Comparison of ENCODE assay signal across 24 cellular contexts in genomic region chr13:46600943-46601311, GRCh38. TPM values are rescaled to one million over a fixed set of nuclear protein-coding genes. Genes with fewer than 3 reads are reported as not detected.
A peak's percentile ranks its signal among the peaks of the same experiment; 100 is the strongest.
DNase-seq lines count a peak whose midpoint lies in the region; ATAC-seq, FAIRE-seq and TF ChIP-seq lines count a peak whose summit lies in the region.
"Had no signal": no experiment of that assay in that cellular context is flagged by ENCODE, and none has a peak within 500 bp of the region (broad histone marks: within the 10 kb centered on the region; RNA-seq: fewer than 3 reads in every experiment).

No MANE protein-coding gene starts in this region.

- peaks cover 28% of the 10 kb centered on the region for H3K4me1 ChIP-seq in PC-9 (replicated peaks; ENCODE audit: insufficient read depth)
- H3K4me1 ChIP-seq in keratinocyte (ENCODE audit: control insufficient read depth, extremely low read depth, insufficient read depth, low read length), result peaks cover 42% of the 10 kb centered on the region
- H3K4me1 ChIP-seq in stomach smooth muscle (ENCODE audit: control insufficient read depth, insufficient read depth, low read length), result peaks cover 40% of the 10 kb centered on the region

- H3K9me3 ChIP-seq in PC-9 (ENCODE audit: insufficient read depth, low read depth) (no peaks in the 10 kb centered on the region), keratinocyte (ENCODE audit: control insufficient read depth, low read depth, low read length) (no peaks in the 10 kb centered on the region), stomach smooth muscle (ENCODE audit: control insufficient read depth in 2 of 2, low read length in 2 of 2) (no peaks in the 10 kb centered on the region)
- H3K9me3 ChIP-seq: lower lobe of right lung, testis had no signal

- DNase-seq in activated naive CD4-positive, alpha-beta T cell treated with anti-CD3 and anti-CD28 coated beads, Interleukin-2, amount 10 ng/mL, durations not matched to agents 7 days and 5 days, result no peak
- DNase-seq in activated naive CD4-positive, alpha-beta T cell treated with anti-CD3 and anti-CD28 coated beads, Interleukin-2, amount 50 U/mL, for 16 hours, result no peak
- DNase-seq in PC-9, result no peak
- DNase-seq in keratinocyte (ENCODE audit: low read depth, low spot score), result no peak
- DNase-seq in NCI-H146 treated with DMSO at 0.1 percent for 48 hours (lab: John Stamatoyannopoulos, UW; ENCODE audit: unreplicated experiment), result no peak
- DNase-seq in H4 (ENCODE audit: low spot score), result no peak
- DNase-seq: ACHN; activated CD4-positive, CD25-positive, alpha-beta regulatory T cell; activated CD8-positive, alpha-beta memory T cell treated with anti-CD3 and anti-CD28 coated beads, Interleukin-2, amount 10 ng/mL, durations not matched to agents 7 days and 5 days; activated effector memory CD4-positive, alpha-beta T cell treated with Interleukin-2 at 50 U/mL for 16 hours; amygdala; cerebellar nuclear complex; effector CD8-positive, alpha-beta T cell; KG1; lower lobe of right lung; NCI-H1048; NCI-H524 treated with DMSO at 0.1 percent for 48 hours; SHP77; stimulated activated CD4-positive, alpha-beta T cell treated with anti-CD3 and anti-CD28 coated beads, Interleukin-4, amount 100 ng/mL, for 1 hour; T-helper 17 cell; testis had no signal

- no TSS peak for BruUV-seq in PC-9 (replicated peaks; lab: Mats Ljungman, UMichigan)

- H3K4me1 Mint-ChIP-seq in activated naive CD4-positive, alpha-beta T cell treated with anti-CD3 and anti-CD28 coated beads, Interleukin-2, amount 10 ng/mL, durations not matched to agents 7 days and 5 days, result peaks cover 75% of the 10 kb centered on the region

- ATAC-seq in GM19463 (IDR thresholded peaks at IDR 0.05; ENCODE audit: unreplicated experiment), result no peak
- ATAC-seq: activated CD8-positive, alpha-beta memory T cell treated with anti-CD3 and anti-CD28 coated beads, Interleukin-2, amount 10 ng/mL, durations not matched to agents 7 days and 5 days; T-helper 17 cell had no signal

- H2AFZ ChIP-seq in PC-9 (no peak overlapping the region), keratinocyte (ENCODE audit: control insufficient read depth, low read length) (no peak overlapping the region)

- dilution Hi-C loops in keratinocyte (cut with MboI; ENCODE audit: extremely low pct_ligation_motif_present, low sequenced_read_pairs), result no loop called here

- TF ChIP-seq CTCF in PC-9 (conservative IDR thresholded peaks at IDR 0.05) (no peak), keratinocyte (optimal IDR thresholded peaks at IDR 0.05 in 1 of 3, IDR thresholded peaks at IDR 0.05 in 1 of 3, conservative IDR thresholded peaks at IDR 0.05 in 1 of 3; ENCODE audit: extremely low read depth in 1 of 3, insufficient read depth in 2 of 3, low read length in 3 of 3) (no peak)

- H3K9me3 Mint-ChIP-seq in activated naive CD4-positive, alpha-beta T cell treated with anti-CD3 and anti-CD28 coated beads, Interleukin-2, amount 10 ng/mL, durations not matched to agents 7 days and 5 days, result no peaks in the 10 kb centered on the region

- peaks cover 21% of the 10 kb centered on the region for H3F3A ChIP-seq in PC-9 (ENCODE audit: insufficient read depth, low read depth)

- peak overlapping the region; percentile 21 for H3K27ac Mint-ChIP-seq in activated naive CD4-positive, alpha-beta T cell treated with anti-CD3 and anti-CD28 coated beads, Interleukin-2, amount 10 ng/mL, durations not matched to agents 7 days and 5 days
- H3K27ac Mint-ChIP-seq: activated CD8-positive, alpha-beta memory T cell treated with anti-CD3 and anti-CD28 coated beads, Interleukin-2, amount 10 ng/mL, durations not matched to agents 7 days and 5 days had no signal

- H3K27me3 ChIP-seq in PC-9 (ENCODE audit: insufficient read depth, low read depth), result no peaks in the 10 kb centered on the region
- H3K27me3 ChIP-seq in keratinocyte (ENCODE audit: control insufficient read depth, extremely low read depth, insufficient read depth, low read length), result no peaks in the 10 kb centered on the region
- no peaks in the 10 kb centered on the region for H3K27me3 ChIP-seq in stomach smooth muscle (ENCODE audit: control insufficient read depth in 1 of 2, insufficient read depth in 2 of 2, low read length in 2 of 2)
- H3K27me3 ChIP-seq: testis had no signal

- intact Hi-C loops in PC-9 (cut with micrococcal nuclease; ENCODE audit: unreplicated experiment), result no loop called here

- H3K36me3 ChIP-seq in PC-9 (ENCODE audit: low read depth), result no peaks in the 10 kb centered on the region
- no peaks in the 10 kb centered on the region for H3K36me3 ChIP-seq in keratinocyte (ENCODE audit: control insufficient read depth in 2 of 2, extremely low read depth in 1 of 2, insufficient read depth in 2 of 2, low read length in 2 of 2)
- H3K36me3 ChIP-seq in stomach smooth muscle (ENCODE audit: control insufficient read depth in 2 of 2, insufficient read depth in 2 of 2, low read length in 2 of 2), result no peaks in the 10 kb centered on the region
- H3K36me3 ChIP-seq: lower lobe of right lung had no signal

- H3K36me3 Mint-ChIP-seq in activated naive CD4-positive, alpha-beta T cell treated with anti-CD3 and anti-CD28 coated beads, Interleukin-2, amount 10 ng/mL, durations not matched to agents 7 days and 5 days, result peaks cover 18% of the 10 kb centered on the region
- H3K36me3 Mint-ChIP-seq: activated CD8-positive, alpha-beta memory T cell treated with anti-CD3 and anti-CD28 coated beads, Interleukin-2, amount 10 ng/mL, durations not matched to agents 7 days and 5 days had no signal

- no peaks in the 10 kb centered on the region for H3K27me3 Mint-ChIP-seq in activated naive CD4-positive, alpha-beta T cell treated with anti-CD3 and anti-CD28 coated beads, Interleukin-2, amount 10 ng/mL, durations not matched to agents 7 days and 5 days
- H3K27me3 Mint-ChIP-seq: activated CD8-positive, alpha-beta memory T cell treated with anti-CD3 and anti-CD28 coated beads, Interleukin-2, amount 10 ng/mL, durations not matched to agents 7 days and 5 days; T-helper 17 cell had no signal

- H3K4me2 ChIP-seq in PC-9, result peak overlapping the region; percentile 24; the same call in 1 of the 2 replicates
- peak overlapping the region; percentile 11 for H3K4me2 ChIP-seq in keratinocyte (ENCODE audit: control insufficient read depth, extremely low read depth, insufficient read depth, low read depth, low read length)

- no peak overlapping the region for H3K4me3 Mint-ChIP-seq in activated naive CD4-positive, alpha-beta T cell treated with anti-CD3 and anti-CD28 coated beads, Interleukin-2, amount 10 ng/mL, durations not matched to agents 7 days and 5 days
- H3K4me3 Mint-ChIP-seq: activated CD8-positive, alpha-beta memory T cell treated with anti-CD3 and anti-CD28 coated beads, Interleukin-2, amount 10 ng/mL, durations not matched to agents 7 days and 5 days; T-helper 17 cell had no signal

- CTCF ChIA-PET in activated naive CD4-positive, alpha-beta T cell treated with anti-CD3 and anti-CD28 coated beads, Interleukin-2, amount 10 ng/mL, durations not matched to agents 7 days and 5 days (lab: Charles Lee), result interaction anchor here (0.8 to 1.7 kb wide), 3 partner anchors 17 to 49 kb away, joined by 3 to 5 read pairs (median 4); no protein-coding TSS in a partner anchor
- CTCF ChIA-PET in PC-9 (lab: Charles Lee), result no interaction called here

- H3K79me2 ChIP-seq in PC-9 (ENCODE audit: low read depth) (peaks cover 59% of the 10 kb centered on the region), keratinocyte (ENCODE audit: control insufficient read depth, insufficient read depth, low read length) (peaks cover 91% of the 10 kb centered on the region)

- H3K4me3 ChIP-seq in PC-9 (no peak overlapping the region), keratinocyte (ENCODE audit: control insufficient read depth in 2 of 3, extremely low read depth in 1 of 3, insufficient read depth in 2 of 3, low read depth in 1 of 3, low read length in 3 of 3) (no peak overlapping the region), stomach smooth muscle (ENCODE audit: low read length in 2 of 2) (peak overlapping the region in 1 of 2 donors; percentile 30)
- H3K4me3 ChIP-seq: lower lobe of right lung, skin epidermis, testis had no signal

- FAIRE-seq in keratinocyte (lab: Jason Lieb, UNC), result peak; percentile 23

- peaks cover 8% of the 10 kb centered on the region for H3K9me1 ChIP-seq in keratinocyte (ENCODE audit: control insufficient read depth, extremely low read depth, insufficient read depth, low read length)

- POLR2A ChIA-PET in PC-9 (lab: Charles Lee; ENCODE audit: unreplicated experiment), result interaction anchor here (0.5 kb wide), 1 partner anchor 29 kb away, joined by 3 read pairs; no protein-coding TSS in a partner anchor

- H4K20me1 ChIP-seq in PC-9 (ENCODE audit: insufficient read depth) (no peaks in the 10 kb centered on the region), keratinocyte (ENCODE audit: control insufficient read depth, extremely low read depth, insufficient read depth, low read length) (no peaks in the 10 kb centered on the region)

- no peak overlapping the region for H3K9ac ChIP-seq in keratinocyte (ENCODE audit: control insufficient read depth, extremely low read depth, insufficient read depth, low read length)
- no peak overlapping the region for H3K9ac ChIP-seq in stomach smooth muscle (ENCODE audit: low read length in 2 of 2)

- H3K27ac ChIP-seq in PC-9 (peak overlapping the region; percentile 76), keratinocyte (ENCODE audit: control insufficient read depth, insufficient read depth, low read length) (peak overlapping the region; percentile 32), stomach smooth muscle (ENCODE audit: low read length) (peak overlapping the region; percentile 18)
- H3K27ac ChIP-seq: lower lobe of right lung, testis had no signal

- H3K9me2 ChIP-seq in PC-9 (ENCODE audit: insufficient read depth), result no peaks in the 10 kb centered on the region

RNA-seq across cellular contexts. Expression of gene LRCH1, which starts 48.0 kb away (rescaled TPM):
- total RNA-seq in PC-9 (2021), result 10.5 TPM in 2 replicates
- polyA plus RNA-seq in keratinocyte, result 9.6 to 16.2 TPM (median 11.1 TPM) in 3 replicates
- 15.5 TPM for polyA plus RNA-seq in keratinocyte (2011; ENCODE audit: low read depth)
- 8.0 and 11.4 TPM in 2 replicates for polyA plus RNA-seq in keratinocyte (2011; cell fraction: cytosol; rRNA removed)
- 13.5 and 16.0 TPM in 2 replicates for polyA plus RNA-seq in keratinocyte (2011; cell fraction: nucleus; rRNA removed)
- 8.5 and 8.9 TPM in 2 replicates for polyA plus RNA-seq in keratinocyte (2012; ENCODE audit: low replicate concordance)
- polyA minus RNA-seq in keratinocyte, result 9.3 to 24.7 TPM (median 12.1 TPM) in 3 replicates
- 9.8 TPM for polyA minus RNA-seq in keratinocyte (2011; cell fraction: cytosol; rRNA and poly(A)+ RNA removed)
- polyA minus RNA-seq in keratinocyte (2011; cell fraction: nucleus; rRNA and poly(A)+ RNA removed), result 19.8 and 36.8 TPM in 2 replicates
- 2.1 and 3.1 TPM in 2 replicates for total RNA-seq in H4 (2014; rRNA removed; shearing (Covaris generic))

Comparison
In these comparisons a context has a peak if more than half of its experiments do, and no peak if none do; other contexts are left out.
1. H3K27ac ChIP-seq: peak in every context shown above with its lines; median percentile 76 in PC-9; 32 in keratinocyte; 18 in stomach smooth muscle.